ENCODE assay signal across 1 cellular context in the genomic region with DNA sequence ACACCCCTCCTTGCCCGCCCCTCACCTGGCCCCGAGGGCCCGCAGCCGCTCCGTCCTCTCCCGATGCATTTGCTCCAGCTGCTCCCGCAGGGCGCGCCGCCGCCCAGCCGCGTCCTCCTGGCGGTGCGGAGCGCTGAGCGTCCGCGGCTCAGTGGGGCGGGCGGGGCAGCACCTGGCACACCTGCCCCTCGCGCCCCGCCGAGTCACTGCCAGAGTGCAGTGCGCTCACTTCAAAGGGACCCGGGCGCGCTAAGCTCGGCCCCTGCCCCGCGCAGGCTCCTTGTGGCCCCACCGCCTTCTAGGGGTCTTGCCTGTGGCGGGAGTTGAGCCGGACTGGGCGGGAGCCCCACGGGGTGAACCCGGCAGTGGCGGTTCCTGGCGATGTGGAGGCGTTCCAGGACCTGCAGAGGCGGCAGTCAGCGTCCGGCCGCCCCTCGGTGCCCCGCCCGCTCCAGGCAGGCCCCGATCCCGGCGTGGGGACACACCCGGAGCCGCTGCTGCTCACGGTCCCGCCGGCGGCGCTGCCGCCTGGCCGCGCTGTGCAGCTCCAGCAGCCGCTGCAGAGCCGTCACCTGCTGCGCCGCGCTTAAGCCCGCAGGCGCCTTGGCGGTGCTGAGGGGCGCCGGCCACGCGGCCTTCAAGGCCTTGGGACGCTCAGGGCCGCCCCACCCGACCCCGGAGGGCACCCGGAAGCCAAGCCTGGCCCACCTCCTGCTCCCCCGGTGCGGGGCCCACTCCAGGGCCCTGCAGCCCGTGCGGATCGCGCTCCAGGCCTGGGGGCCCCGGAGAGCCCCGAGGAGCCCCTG.
TF ChIP-seq lines count a peak whose summit lies in the region.

No MANE protein-coding gene starts in this region.

TF ChIP-seq in HepG2, 621 proteins besides CTCF, POLR2A, EP300 and RAD21 (continued from another document and continues in another):
- TF ChIP-seq, protein P1, sequence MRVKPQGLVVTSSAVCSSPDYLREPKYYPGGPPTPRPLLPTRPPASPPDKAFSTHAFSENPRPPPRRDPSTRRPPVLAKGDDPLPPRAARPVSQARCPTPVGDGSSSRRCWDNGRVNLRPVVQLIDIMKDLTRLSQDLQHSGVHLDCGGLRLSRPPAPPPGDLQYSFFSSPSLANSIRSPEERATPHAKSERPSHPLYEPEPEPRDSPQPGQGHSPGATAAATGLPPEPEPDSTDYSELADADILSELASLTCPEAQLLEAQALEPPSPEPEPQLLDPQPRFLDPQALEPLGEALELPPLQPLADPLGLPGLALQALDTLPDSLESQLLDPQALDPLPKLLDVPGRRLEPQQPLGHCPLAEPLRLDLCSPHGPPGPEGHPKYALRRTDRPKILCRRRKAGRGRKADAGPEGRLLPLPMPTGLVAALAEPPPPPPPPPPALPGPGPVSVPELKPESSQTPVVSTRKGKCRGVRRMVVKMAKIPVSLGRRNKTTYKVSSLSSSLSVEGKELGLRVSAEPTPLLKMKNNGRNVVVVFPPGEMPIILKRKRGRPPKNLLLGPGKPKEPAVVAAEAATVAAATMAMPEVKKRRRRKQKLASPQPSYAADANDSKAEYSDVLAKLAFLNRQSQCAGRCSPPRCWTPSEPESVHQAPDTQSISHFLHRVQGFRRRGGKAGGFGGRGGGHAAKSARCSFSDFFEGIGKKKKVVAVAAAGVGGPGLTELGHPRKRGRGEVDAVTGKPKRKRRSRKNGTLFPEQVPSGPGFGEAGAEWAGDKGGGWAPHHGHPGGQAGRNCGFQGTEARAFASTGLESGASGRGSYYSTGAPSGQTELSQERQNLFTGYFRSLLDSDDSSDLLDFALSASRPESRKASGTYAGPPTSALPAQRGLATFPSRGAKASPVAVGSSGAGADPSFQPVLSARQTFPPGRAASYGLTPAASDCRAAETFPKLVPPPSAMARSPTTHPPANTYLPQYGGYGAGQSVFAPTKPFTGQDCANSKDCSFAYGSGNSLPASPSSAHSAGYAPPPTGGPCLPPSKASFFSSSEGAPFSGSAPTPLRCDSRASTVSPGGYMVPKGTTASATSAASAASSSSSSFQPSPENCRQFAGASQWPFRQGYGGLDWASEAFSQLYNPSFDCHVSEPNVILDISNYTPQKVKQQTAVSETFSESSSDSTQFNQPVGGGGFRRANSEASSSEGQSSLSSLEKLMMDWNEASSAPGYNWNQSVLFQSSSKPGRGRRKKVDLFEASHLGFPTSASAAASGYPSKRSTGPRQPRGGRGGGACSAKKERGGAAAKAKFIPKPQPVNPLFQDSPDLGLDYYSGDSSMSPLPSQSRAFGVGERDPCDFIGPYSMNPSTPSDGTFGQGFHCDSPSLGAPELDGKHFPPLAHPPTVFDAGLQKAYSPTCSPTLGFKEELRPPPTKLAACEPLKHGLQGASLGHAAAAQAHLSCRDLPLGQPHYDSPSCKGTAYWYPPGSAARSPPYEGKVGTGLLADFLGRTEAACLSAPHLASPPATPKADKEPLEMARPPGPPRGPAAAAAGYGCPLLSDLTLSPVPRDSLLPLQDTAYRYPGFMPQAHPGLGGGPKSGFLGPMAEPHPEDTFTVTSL (CRISPR knock-in tag; IDR thresholded peaks at IDR 0.05; ENCODE audit: borderline replicate concordance) = no peak
- TF ChIP-seq GATAD1 (CRISPR knock-in tag; IDR thresholded peaks at IDR 0.05) = no peak
- TF ChIP-seq, protein P2, sequence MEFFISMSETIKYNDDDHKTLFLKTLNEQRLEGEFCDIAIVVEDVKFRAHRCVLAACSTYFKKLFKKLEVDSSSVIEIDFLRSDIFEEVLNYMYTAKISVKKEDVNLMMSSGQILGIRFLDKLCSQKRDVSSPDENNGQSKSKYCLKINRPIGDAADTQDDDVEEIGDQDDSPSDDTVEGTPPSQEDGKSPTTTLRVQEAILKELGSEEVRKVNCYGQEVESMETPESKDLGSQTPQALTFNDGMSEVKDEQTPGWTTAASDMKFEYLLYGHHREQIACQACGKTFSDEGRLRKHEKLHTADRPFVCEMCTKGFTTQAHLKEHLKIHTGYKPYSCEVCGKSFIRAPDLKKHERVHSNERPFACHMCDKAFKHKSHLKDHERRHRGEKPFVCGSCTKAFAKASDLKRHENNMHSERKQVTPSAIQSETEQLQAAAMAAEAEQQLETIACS (CRISPR knock-in tag; IDR thresholded peaks at IDR 0.05) = no peak
- TF ChIP-seq NR2F2 (IDR thresholded peaks at IDR 0.05; ENCODE audit: borderline replicate concordance, low read depth) = no peak
- no peak for TF ChIP-seq ELF1 (CRISPR knock-in tag; IDR thresholded peaks at IDR 0.05)
- no peak for TF ChIP-seq ZNF839 (CRISPR knock-in tag; IDR thresholded peaks at IDR 0.05; ENCODE audit: borderline replicate concordance)
- TF ChIP-seq, protein P3, sequence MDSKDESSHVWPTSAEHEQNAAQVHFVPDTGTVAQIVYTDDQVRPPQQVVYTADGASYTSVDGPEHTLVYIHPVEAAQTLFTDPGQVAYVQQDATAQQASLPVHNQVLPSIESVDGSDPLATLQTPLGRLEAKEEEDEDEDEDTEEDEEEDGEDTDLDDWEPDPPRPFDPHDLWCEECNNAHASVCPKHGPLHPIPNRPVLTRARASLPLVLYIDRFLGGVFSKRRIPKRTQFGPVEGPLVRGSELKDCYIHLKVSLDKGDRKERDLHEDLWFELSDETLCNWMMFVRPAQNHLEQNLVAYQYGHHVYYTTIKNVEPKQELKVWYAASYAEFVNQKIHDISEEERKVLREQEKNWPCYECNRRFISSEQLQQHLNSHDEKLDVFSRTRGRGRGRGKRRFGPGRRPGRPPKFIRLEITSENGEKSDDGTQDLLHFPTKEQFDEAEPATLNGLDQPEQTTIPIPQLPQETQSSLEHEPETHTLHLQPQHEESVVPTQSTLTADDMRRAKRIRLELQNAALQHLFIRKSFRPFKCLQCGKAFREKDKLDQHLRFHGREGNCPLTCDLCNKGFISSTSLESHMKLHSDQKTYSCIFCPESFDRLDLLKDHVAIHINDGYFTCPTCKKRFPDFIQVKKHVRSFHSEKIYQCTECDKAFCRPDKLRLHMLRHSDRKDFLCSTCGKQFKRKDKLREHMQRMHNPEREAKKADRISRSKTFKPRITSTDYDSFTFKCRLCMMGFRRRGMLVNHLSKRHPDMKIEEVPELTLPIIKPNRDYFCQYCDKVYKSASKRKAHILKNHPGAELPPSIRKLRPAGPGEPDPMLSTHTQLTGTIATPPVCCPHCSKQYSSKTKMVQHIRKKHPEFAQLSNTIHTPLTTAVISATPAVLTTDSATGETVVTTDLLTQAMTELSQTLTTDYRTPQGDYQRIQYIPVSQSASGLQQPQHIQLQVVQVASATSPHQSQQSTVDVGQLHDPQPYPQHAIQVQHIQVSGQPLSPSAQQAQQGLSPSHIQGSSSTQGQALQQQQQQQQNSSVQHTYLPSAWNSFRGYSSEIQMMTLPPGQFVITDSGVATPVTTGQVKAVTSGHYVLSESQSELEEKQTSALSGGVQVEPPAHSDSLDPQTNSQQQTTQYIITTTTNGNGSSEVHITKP (CRISPR knock-in tag; IDR thresholded peaks at IDR 0.05; ENCODE audit: low read depth) = no peak
- no peak for TF ChIP-seq ZNF296 (CRISPR knock-in tag; conservative IDR thresholded peaks at IDR 0.05)
- TF ChIP-seq WIZ (CRISPR knock-in tag; IDR thresholded peaks at IDR 0.05) = no peak
- TF ChIP-seq MEIS1 (CRISPR knock-in tag; IDR thresholded peaks at IDR 0.05; ENCODE audit: borderline replicate concordance) = no peak
- no peak for TF ChIP-seq ZFP62 (CRISPR knock-in tag; IDR thresholded peaks at IDR 0.05)
- TF ChIP-seq ZNF577 (CRISPR knock-in tag; IDR thresholded peaks at IDR 0.05; ENCODE audit: borderline replicate concordance, low read depth) = no peak
- no peak for TF ChIP-seq CHD4 (IDR thresholded peaks at IDR 0.05; ENCODE audit: borderline replicate concordance, low read length)
- TF ChIP-seq NR2F1 (CRISPR knock-in tag; IDR thresholded peaks at IDR 0.05) = no peak
- TF ChIP-seq CCAR2 (optimal IDR thresholded peaks at IDR 0.05; ENCODE audit: low read depth, low read length) = no peak
- TF ChIP-seq MXI1 (IDR thresholded peaks at IDR 0.05; ENCODE audit: borderline replicate concordance, low read depth, low read length) = no peak
- no peak for TF ChIP-seq SCMH1 (CRISPR knock-in tag; IDR thresholded peaks at IDR 0.05; ENCODE audit: borderline replicate concordance)
- TF ChIP-seq EEA1 (CRISPR knock-in tag; IDR thresholded peaks at IDR 0.05; ENCODE audit: borderline replicate concordance) = peak; percentile 47; the same call in 1 of the 2 replicates
- TF ChIP-seq, protein P4, sequence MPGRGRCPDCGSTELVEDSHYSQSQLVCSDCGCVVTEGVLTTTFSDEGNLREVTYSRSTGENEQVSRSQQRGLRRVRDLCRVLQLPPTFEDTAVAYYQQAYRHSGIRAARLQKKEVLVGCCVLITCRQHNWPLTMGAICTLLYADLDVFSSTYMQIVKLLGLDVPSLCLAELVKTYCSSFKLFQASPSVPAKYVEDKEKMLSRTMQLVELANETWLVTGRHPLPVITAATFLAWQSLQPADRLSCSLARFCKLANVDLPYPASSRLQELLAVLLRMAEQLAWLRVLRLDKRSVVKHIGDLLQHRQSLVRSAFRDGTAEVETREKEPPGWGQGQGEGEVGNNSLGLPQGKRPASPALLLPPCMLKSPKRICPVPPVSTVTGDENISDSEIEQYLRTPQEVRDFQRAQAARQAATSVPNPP (CRISPR knock-in tag; IDR thresholded peaks at IDR 0.05) = no peak
- no peak; the same call in 1 of the 2 replicates for TF ChIP-seq ZNF543 (CRISPR knock-in tag; IDR thresholded peaks at IDR 0.05)
- no peak for TF ChIP-seq NONO (IDR thresholded peaks at IDR 0.05)
- TF ChIP-seq NONO (CRISPR knock-in tag; conservative IDR thresholded peaks at IDR 0.05) = 0 out of 2 replicates have a peak, but pooled peaks have one; percentile 40
- TF ChIP-seq, protein P5, sequence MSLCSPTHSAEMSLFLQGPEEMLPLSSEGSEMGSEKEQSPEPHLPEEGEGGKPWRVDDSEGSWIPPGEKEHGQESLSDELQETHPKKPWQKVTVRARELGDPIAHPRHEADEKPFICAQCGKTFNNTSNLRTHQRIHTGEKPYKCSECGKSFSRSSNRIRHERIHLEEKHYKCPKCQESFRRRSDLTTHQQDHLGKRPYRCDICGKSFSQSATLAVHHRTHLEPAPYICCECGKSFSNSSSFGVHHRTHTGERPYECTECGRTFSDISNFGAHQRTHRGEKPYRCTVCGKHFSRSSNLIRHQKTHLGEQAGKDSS (CRISPR knock-in tag; IDR thresholded peaks at IDR 0.05; ENCODE audit: borderline replicate concordance, low read depth) = no peak
- TF ChIP-seq, protein P6, sequence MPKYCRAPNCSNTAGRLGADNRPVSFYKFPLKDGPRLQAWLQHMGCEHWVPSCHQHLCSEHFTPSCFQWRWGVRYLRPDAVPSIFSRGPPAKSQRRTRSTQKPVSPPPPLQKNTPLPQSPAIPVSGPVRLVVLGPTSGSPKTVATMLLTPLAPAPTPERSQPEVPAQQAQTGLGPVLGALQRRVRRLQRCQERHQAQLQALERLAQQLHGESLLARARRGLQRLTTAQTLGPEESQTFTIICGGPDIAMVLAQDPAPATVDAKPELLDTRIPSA (CRISPR knock-in tag; IDR thresholded peaks at IDR 0.05; ENCODE audit: borderline replicate concordance) = no peak; the same call in 1 of the 2 replicates
- no peak for TF ChIP-seq GLI4 (CRISPR knock-in tag; IDR thresholded peaks at IDR 0.05; ENCODE audit: borderline replicate concordance)
- TF ChIP-seq BHLHE40 (IDR thresholded peaks at IDR 0.05; ENCODE audit: low read length) = no peak
- TF ChIP-seq ZNF343 (CRISPR knock-in tag; IDR thresholded peaks at IDR 0.05) = 0 out of 2 replicates have a peak, but pooled peaks have one; percentile 7
- TF ChIP-seq RFX5 (IDR thresholded peaks at IDR 0.05; ENCODE audit: low read depth, low read length) = no peak
- TF ChIP-seq ZNF232 (CRISPR knock-in tag; IDR thresholded peaks at IDR 0.05; ENCODE audit: borderline replicate concordance) = no peak
- peak; percentile 42; the same call in 1 of the 2 replicates for TF ChIP-seq RNF2 (conservative IDR thresholded peaks at IDR 0.05; ENCODE audit: low read depth)
- TF ChIP-seq, protein P7, sequence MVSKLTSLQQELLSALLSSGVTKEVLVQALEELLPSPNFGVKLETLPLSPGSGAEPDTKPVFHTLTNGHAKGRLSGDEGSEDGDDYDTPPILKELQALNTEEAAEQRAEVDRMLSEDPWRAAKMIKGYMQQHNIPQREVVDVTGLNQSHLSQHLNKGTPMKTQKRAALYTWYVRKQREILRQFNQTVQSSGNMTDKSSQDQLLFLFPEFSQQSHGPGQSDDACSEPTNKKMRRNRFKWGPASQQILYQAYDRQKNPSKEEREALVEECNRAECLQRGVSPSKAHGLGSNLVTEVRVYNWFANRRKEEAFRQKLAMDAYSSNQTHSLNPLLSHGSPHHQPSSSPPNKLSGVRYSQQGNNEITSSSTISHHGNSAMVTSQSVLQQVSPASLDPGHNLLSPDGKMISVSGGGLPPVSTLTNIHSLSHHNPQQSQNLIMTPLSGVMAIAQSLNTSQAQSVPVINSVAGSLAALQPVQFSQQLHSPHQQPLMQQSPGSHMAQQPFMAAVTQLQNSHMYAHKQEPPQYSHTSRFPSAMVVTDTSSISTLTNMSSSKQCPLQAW (CRISPR knock-in tag; IDR thresholded peaks at IDR 0.05) = no peak
- TF ChIP-seq, protein P8, sequence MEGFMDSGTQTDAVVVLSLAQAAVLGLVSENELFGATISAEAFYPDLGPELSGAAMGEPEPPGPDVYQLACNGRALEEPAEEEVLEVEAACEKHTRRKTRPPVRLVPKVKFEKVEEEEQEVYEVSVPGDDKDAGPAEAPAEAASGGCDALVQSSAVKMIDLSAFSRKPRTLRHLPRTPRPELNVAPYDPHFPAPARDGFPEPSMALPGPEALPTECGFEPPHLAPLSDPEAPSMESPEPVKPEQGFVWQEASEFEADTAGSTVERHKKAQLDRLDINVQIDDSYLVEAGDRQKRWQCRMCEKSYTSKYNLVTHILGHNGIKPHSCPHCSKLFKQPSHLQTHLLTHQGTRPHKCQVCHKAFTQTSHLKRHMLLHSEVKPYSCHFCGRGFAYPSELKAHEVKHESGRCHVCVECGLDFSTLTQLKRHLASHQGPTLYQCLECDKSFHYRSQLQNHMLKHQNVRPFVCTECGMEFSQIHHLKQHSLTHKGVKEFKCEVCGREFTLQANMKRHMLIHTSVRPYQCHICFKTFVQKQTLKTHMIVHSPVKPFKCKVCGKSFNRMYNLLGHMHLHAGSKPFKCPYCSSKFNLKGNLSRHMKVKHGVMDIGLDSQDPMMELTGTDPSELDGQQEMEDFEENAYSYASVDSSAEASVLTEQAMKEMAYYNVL (CRISPR knock-in tag; IDR thresholded peaks at IDR 0.05; ENCODE audit: borderline replicate concordance) = no peak
- TF ChIP-seq, protein P9, sequence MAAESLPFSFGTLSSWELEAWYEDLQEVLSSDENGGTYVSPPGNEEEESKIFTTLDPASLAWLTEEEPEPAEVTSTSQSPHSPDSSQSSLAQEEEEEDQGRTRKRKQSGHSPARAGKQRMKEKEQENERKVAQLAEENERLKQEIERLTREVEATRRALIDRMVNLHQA (CRISPR knock-in tag; IDR thresholded peaks at IDR 0.05) = no peak
- TF ChIP-seq, protein P10, sequence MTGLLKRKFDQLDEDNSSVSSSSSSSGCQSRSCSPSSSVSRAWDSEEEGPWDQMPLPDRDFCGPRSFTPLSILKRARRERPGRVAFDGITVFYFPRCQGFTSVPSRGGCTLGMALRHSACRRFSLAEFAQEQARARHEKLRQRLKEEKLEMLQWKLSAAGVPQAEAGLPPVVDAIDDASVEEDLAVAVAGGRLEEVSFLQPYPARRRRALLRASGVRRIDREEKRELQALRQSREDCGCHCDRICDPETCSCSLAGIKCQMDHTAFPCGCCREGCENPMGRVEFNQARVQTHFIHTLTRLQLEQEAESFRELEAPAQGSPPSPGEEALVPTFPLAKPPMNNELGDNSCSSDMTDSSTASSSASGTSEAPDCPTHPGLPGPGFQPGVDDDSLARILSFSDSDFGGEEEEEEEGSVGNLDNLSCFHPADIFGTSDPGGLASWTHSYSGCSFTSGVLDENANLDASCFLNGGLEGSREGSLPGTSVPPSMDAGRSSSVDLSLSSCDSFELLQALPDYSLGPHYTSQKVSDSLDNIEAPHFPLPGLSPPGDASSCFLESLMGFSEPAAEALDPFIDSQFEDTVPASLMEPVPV (CRISPR knock-in tag; IDR thresholded peaks at IDR 0.05) = no peak
